ENCODE assay signal across 7 cellular contexts in genomic region chr18:26279428-26279827, GRCh38.
"Had no signal": no experiment of that assay in that cellular context is flagged by ENCODE, and none has a peak within 500 bp of the region (broad histone marks: within the 10 kb centered on the region; RNA-seq: fewer than 3 reads in every experiment).

No MANE protein-coding gene starts in this region.

- FAIRE-seq: G401.6, GM12878, GM12892, GM18507, GM19239 had no signal

- ATAC-seq: GM12878 had no signal

- H3K4me3 ChIP-seq: GM12878 had no signal

- DNase-seq: GDM1, GF-D8 had no signal
